In the genomic region with DNA sequence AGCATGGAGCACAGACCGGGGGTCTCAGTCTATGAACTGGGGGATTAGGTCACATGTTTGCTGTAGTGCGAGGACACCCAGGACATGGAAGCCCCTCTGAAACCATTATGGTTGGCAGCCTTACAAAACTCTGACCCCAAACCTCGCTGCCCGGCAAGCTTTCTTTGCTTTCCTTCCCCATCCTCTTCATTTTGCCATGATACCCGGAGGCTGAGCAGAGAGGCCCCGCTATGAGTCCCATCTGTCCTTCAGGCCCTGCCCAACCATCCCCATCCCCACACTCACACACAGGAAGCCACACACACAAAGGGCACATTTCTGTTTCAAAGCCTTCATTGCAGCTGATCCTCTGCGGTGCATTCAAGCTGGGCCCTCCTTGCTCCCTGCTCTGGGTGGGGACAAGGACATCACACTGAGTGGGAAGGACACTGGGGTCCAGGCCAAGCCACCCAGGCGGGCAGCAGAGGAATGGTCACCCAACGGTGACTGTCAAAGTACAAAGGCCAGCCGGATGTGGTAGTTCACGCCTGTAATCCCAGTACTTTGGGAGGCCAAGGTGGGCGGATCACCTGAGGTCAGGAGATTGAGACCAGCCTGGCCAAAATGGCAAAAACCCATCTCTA, we compare ENCODE assay signal across 1 cellular context.
TF ChIP-seq lines count a peak whose summit lies in the region.

No MANE protein-coding gene starts in this region.

TF ChIP-seq in HepG2, 621 proteins besides CTCF, POLR2A, EP300 and RAD21 (continued from another document):
- TF ChIP-seq, protein P1, sequence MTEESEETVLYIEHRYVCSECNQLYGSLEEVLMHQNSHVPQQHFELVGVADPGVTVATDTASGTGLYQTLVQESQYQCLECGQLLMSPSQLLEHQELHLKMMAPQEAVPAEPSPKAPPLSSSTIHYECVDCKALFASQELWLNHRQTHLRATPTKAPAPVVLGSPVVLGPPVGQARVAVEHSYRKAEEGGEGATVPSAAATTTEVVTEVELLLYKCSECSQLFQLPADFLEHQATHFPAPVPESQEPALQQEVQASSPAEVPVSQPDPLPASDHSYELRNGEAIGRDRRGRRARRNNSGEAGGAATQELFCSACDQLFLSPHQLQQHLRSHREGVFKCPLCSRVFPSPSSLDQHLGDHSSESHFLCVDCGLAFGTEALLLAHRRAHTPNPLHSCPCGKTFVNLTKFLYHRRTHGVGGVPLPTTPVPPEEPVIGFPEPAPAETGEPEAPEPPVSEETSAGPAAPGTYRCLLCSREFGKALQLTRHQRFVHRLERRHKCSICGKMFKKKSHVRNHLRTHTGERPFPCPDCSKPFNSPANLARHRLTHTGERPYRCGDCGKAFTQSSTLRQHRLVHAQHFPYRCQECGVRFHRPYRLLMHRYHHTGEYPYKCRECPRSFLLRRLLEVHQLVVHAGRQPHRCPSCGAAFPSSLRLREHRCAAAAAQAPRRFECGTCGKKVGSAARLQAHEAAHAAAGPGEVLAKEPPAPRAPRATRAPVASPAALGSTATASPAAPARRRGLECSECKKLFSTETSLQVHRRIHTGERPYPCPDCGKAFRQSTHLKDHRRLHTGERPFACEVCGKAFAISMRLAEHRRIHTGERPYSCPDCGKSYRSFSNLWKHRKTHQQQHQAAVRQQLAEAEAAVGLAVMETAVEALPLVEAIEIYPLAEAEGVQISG (CRISPR knock-in tag; IDR thresholded peaks at IDR 0.05) = no peak
- TF ChIP-seq ZNF263 (CRISPR knock-in tag; IDR thresholded peaks at IDR 0.05) (0 out of 2 replicates have a peak, but pooled peaks have one; percentile 23), ZNF790 (CRISPR knock-in tag; IDR thresholded peaks at IDR 0.05; ENCODE audit: borderline replicate concordance) (no peak), ZNF292 (CRISPR knock-in tag; IDR thresholded peaks at IDR 0.05; ENCODE audit: borderline replicate concordance, low read depth) (peak; percentile 37; the same call in 1 of the 2 replicates), ZNF431 (CRISPR knock-in tag; IDR thresholded peaks at IDR 0.05; ENCODE audit: borderline replicate concordance, low read depth) (no peak)
- TF ChIP-seq, protein P2, sequence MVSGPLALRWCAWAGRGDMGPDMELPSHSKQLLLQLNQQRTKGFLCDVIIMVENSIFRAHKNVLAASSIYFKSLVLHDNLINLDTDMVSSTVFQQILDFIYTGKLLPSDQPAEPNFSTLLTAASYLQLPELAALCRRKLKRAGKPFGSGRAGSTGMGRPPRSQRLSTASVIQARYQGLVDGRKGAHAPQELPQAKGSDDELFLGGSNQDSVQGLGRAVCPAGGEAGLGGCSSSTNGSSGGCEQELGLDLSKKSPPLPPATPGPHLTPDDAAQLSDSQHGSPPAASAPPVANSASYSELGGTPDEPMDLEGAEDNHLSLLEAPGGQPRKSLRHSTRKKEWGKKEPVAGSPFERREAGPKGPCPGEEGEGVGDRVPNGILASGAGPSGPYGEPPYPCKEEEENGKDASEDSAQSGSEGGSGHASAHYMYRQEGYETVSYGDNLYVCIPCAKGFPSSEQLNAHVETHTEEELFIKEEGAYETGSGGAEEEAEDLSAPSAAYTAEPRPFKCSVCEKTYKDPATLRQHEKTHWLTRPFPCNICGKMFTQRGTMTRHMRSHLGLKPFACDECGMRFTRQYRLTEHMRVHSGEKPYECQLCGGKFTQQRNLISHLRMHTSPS (CRISPR knock-in tag; IDR thresholded peaks at IDR 0.05; ENCODE audit: low read depth) = no peak
- TF ChIP-seq, protein P3, sequence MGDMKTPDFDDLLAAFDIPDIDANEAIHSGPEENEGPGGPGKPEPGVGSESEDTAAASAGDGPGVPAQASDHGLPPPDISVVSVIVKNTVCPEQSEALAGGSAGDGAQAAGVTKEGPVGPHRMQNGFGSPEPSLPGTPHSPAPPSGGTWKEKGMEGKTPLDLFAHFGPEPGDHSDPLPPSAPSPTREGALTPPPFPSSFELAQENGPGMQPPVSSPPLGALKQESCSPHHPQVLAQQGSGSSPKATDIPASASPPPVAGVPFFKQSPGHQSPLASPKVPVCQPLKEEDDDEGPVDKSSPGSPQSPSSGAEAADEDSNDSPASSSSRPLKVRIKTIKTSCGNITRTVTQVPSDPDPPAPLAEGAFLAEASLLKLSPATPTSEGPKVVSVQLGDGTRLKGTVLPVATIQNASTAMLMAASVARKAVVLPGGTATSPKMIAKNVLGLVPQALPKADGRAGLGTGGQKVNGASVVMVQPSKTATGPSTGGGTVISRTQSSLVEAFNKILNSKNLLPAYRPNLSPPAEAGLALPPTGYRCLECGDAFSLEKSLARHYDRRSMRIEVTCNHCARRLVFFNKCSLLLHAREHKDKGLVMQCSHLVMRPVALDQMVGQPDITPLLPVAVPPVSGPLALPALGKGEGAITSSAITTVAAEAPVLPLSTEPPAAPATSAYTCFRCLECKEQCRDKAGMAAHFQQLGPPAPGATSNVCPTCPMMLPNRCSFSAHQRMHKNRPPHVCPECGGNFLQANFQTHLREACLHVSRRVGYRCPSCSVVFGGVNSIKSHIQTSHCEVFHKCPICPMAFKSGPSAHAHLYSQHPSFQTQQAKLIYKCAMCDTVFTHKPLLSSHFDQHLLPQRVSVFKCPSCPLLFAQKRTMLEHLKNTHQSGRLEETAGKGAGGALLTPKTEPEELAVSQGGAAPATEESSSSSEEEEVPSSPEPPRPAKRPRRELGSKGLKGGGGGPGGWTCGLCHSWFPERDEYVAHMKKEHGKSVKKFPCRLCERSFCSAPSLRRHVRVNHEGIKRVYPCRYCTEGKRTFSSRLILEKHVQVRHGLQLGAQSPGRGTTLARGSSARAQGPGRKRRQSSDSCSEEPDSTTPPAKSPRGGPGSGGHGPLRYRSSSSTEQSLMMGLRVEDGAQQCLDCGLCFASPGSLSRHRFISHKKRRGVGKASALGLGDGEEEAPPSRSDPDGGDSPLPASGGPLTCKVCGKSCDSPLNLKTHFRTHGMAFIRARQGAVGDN (CRISPR knock-in tag; IDR thresholded peaks at IDR 0.05) = peak; percentile 50
